Comparison of ENCODE assay signal across 10 cellular contexts in genomic region chr9:111529787-111530186, GRCh38.
"Had no signal": no experiment of that assay in that cellular context is flagged by ENCODE, and none has a peak within 500 bp of the region (broad histone marks: within the 10 kb centered on the region; RNA-seq: fewer than 3 reads in every experiment).

No MANE protein-coding gene starts in this region.

- H3K4me3 ChIP-seq: coronary artery, left ventricle myocardium inferior had no signal

- H3K27ac ChIP-seq: coronary artery, foreskin keratinocyte, left ventricle myocardium inferior had no signal

- H3K27me3 ChIP-seq: foreskin keratinocyte had no signal

- DNase-seq: activated CD4-positive, alpha-beta T cell treated with anti-CD3 and anti-CD28 coated beads for 4 hours; activated CD8-positive, alpha-beta memory T cell treated with anti-CD3 and anti-CD28 coated beads, Interleukin-2, amount 50 U/mL, for 48 hours; activated gamma-delta T cell treated with Interleukin-2 at 50 U/mL for 16 hours; activated T-cell treated with anti-CD3 and anti-CD28 coated beads, Interleukin-2, amount 50 U/mL, for 72 hours; effector CD8-positive, alpha-beta T cell; foreskin keratinocyte; left ventricle myocardium inferior; natural killer cell; nucleus accumbens had no signal
